Comparison of ENCODE assay signal across 8 cellular contexts in genomic region chr6:109073344-109074235, GRCh38. TPM values are rescaled to one million over a fixed set of nuclear protein-coding genes. Genes with fewer than 3 reads are reported as not detected.
DNase-seq lines count a peak whose midpoint lies in the region; ATAC-seq lines count a peak whose summit lies in the region.

No MANE protein-coding gene starts in this region.

- H3K9me3 Mint-ChIP-seq in stimulated activated naive CD8-positive, alpha-beta T cell treated with anti-CD3 and anti-CD28 coated beads, Interleukin-15, amount 100 ng/mL, for 72 hours = no peaks in the 10 kb centered on the region

- no peaks in the 10 kb centered on the region for H3K27me3 Mint-ChIP-seq in stimulated activated naive CD8-positive, alpha-beta T cell treated with anti-CD3 and anti-CD28 coated beads, Interleukin-15, amount 100 ng/mL, for 72 hours

- intact Hi-C loops in left colon (cut with DNase I, micrococcal nuclease) = loop anchor here in 1 of 2 donors (5.0 kb wide), 1 partner anchor 531 kb away; no protein-coding TSS in a partner anchor

- H3K4me3 Mint-ChIP-seq in stimulated activated naive CD8-positive, alpha-beta T cell treated with anti-CD3 and anti-CD28 coated beads, Interleukin-15, amount 100 ng/mL, for 72 hours = peak overlapping the region in 1 of 2 donors; percentile 13

- H3K4me1 Mint-ChIP-seq in stimulated activated naive CD8-positive, alpha-beta T cell treated with anti-CD3 and anti-CD28 coated beads, Interleukin-15, amount 100 ng/mL, for 72 hours = peaks cover 20% of the 10 kb centered on the region

- DNase-seq in activated gamma-delta T cell treated with Interleukin-2 at 50 U/mL for 16 hours (peak; percentile 47), activated gamma-delta T cell (lab: John Stamatoyannopoulos, UW) (no peak), NCI-H1417 (lab: John Stamatoyannopoulos, UW) (peak; percentile 64 to 89 (median 81)), SW 1271 (lab: John Stamatoyannopoulos, UW) (peak; percentile 28 to 39), left colon (no peak)
- peak; percentile 64 for DNase-seq in central memory CD4-positive, alpha-beta T cell
- DNase-seq in stimulated activated naive CD8-positive, alpha-beta T cell treated with anti-CD3 and anti-CD28 coated beads, Interleukin-15, amount 100 ng/mL, for 72 hours = peak; percentile 41 to 56

- ATAC-seq in left colon (peak; percentile 63), GM21717 (IDR thresholded peaks at IDR 0.05; ENCODE audit: unreplicated experiment) (no peak)
- peak; percentile 72 for ATAC-seq in stimulated activated naive CD8-positive, alpha-beta T cell treated with anti-CD3 and anti-CD28 coated beads, Interleukin-15, amount 100 ng/mL, for 72 hours

- H3K27ac Mint-ChIP-seq in stimulated activated naive CD8-positive, alpha-beta T cell treated with anti-CD3 and anti-CD28 coated beads, Interleukin-15, amount 100 ng/mL, for 72 hours = no peak overlapping the region

RNA-seq across cellular contexts. Expression of gene SESN1, which starts 21.1 kb away (rescaled TPM):
- total RNA-seq in left colon = 10 to 100 TPM; 20.4 to 27.5 TPM

RNA-seq across cellular contexts. Expression of gene CEP57L1, which starts 21.7 kb away (rescaled TPM):
- total RNA-seq in left colon = 10 to 100 TPM in 1 of 2 donors, 1 to 10 TPM in 1; 7.7 to 11.2 TPM

Comparison
In these comparisons a context has a peak if more than half of its experiments do, and no peak if none do; other contexts are left out.
1. DNase-seq: peak in activated gamma-delta T cell treated with Interleukin-2 at 50 U/mL for 16 hours (single experiment), NCI-H1417 (3 of 3), SW 1271 (2 of 2), central memory CD4-positive, alpha-beta T cell (single experiment) and stimulated activated naive CD8-positive, alpha-beta T cell treated with anti-CD3 and anti-CD28 coated beads, Interleukin-15, amount 100 ng/mL, for 72 hours (2 of 2); none in activated gamma-delta T cell (single experiment) and left colon (0 of 2).